Comparison of ENCODE assay signal across 1 cellular context in genomic region chr11:75365711-75366181, GRCh38.
TF ChIP-seq lines count a peak whose summit lies in the region.

No MANE protein-coding gene starts in this region.

TF ChIP-seq in K562, 482 proteins besides CTCF, POLR2A, EP300 and RAD21:
- peak; percentile 50 for TF ChIP-seq ATF3 (IDR thresholded peaks at IDR 0.05)
- TF ChIP-seq ATF3 (CRISPR knock-in tag; conservative IDR thresholded peaks at IDR 0.05): no peak
- TF ChIP-seq MTF1 (CRISPR knock-in tag; IDR thresholded peaks at IDR 0.05; ENCODE audit: borderline replicate concordance): no peak
- TF ChIP-seq TSHZ1 (CRISPR knock-in tag; IDR thresholded peaks at IDR 0.05): no peak
- TF ChIP-seq ZZZ3 (IDR thresholded peaks at IDR 0.05): no peak
- TF ChIP-seq NFIX (CRISPR knock-in tag; IDR thresholded peaks at IDR 0.05; ENCODE audit: low read depth): no peak
- 0 out of 2 replicates have a peak, but pooled peaks have one; percentile 16 for TF ChIP-seq ZNF512 (tag; IDR thresholded peaks at IDR 0.05)
